ENCODE assay signal across 12 cellular contexts in genomic region chr11:82689347-82689746, GRCh38. TPM values are rescaled to one million over a fixed set of nuclear protein-coding genes. Genes with fewer than 3 reads are reported as not detected.
DNase-seq lines count a peak whose midpoint lies in the region; ATAC-seq and TF ChIP-seq lines count a peak whose summit lies in the region.
"Not testable (repeated sequence)": the region's sequence is repeated elsewhere in the genome, so short reads cannot be mapped to it uniquely, and the experiment has no call there.
"Had no signal": no experiment of that assay in that cellular context is flagged by ENCODE, and none has a peak within 500 bp of the region (broad histone marks: within the 10 kb centered on the region; RNA-seq: fewer than 3 reads in every experiment).

No MANE protein-coding gene starts in this region.

- H3K4me1 Mint-ChIP-seq in GM23338: not testable (repeated sequence)

- H3K36me3 ChIP-seq in GM23338 (ENCODE audit: insufficient read depth); hepatocyte (replicated peaks; ENCODE audit: insufficient read depth, low read depth): not testable (repeated sequence)

- not testable (repeated sequence) for H3K27me3 ChIP-seq in GM23338 (ENCODE audit: insufficient read depth); hepatocyte

- not testable (repeated sequence) for H3K9me2 ChIP-seq in GM23338 (ENCODE audit: insufficient read depth); hepatocyte (replicated peaks; ENCODE audit: insufficient read depth)

- H3K79me2 ChIP-seq in GM23338 (replicated peaks; ENCODE audit: insufficient read depth); hepatocyte: not testable (repeated sequence)

- not testable (repeated sequence) for H2AFZ ChIP-seq in GM23338, hepatocyte

- not testable (repeated sequence) for DNase-seq in AG10803 (ENCODE audit: low read depth); GM23338 (ENCODE audit: low spot score); LNCaP clone FGC (ENCODE audit: low read depth); astrocyte of the cerebellum (ENCODE audit: low read depth); epithelial cell of esophagus (ENCODE audit: low read depth); hepatocyte (ENCODE audit: low spot score); retinal pigment epithelial cell (ENCODE audit: low read depth)

- H3K4me2 ChIP-seq in GM23338: not testable (repeated sequence)
- peak overlapping the region; percentile 53 for H3K4me2 ChIP-seq in hepatocyte

- H4K20me1 ChIP-seq in GM23338 (replicated peaks; ENCODE audit: insufficient read depth); hepatocyte (ENCODE audit: insufficient read depth, poor library complexity, severe bottlenecking): not testable (repeated sequence)

- H3K9me3 ChIP-seq in hepatocyte (ENCODE audit: low read depth): not testable (repeated sequence)

- TF ChIP-seq CTCF in AG10803 (conservative IDR thresholded peaks at IDR 0.05; ENCODE audit: low read length); GM23338 (conservative IDR thresholded peaks at IDR 0.05; ENCODE audit: low read depth in 2 of 2); LNCaP clone FGC (IDR thresholded peaks at IDR 0.05; ENCODE audit: control insufficient read depth, extremely low read depth, insufficient read depth); astrocyte of the cerebellum (IDR thresholded peaks at IDR 0.05; ENCODE audit: low read depth, low read length, missing control alignments); epithelial cell of esophagus (IDR thresholded peaks at IDR 0.05; ENCODE audit: insufficient read depth, low read depth, low read length, missing control alignments); hepatocyte (IDR thresholded peaks at IDR 0.05; ENCODE audit: poor library complexity); retinal pigment epithelial cell (conservative IDR thresholded peaks at IDR 0.05; ENCODE audit: low read depth, low read length): not testable (repeated sequence)

- not testable (repeated sequence) for H3K4me1 ChIP-seq in GM23338 (ENCODE audit: insufficient read depth); hepatocyte (ENCODE audit: insufficient read depth)

- ATAC-seq in GM23338: not testable (repeated sequence)

- in situ Hi-C loops in astrocyte of the cerebellum (cut with HindIII; ENCODE audit: low sequenced_read_pairs): not testable (repeated sequence)

- H3F3A ChIP-seq in GM23338 (replicated peaks; ENCODE audit: low read depth): not testable (repeated sequence)

- H3K27ac Mint-ChIP-seq in GM23338: not testable (repeated sequence)

- H3K4me3 Mint-ChIP-seq in GM23338: peak overlapping the region; percentile 49; the same call in 2 of the 3 replicates

- not testable (repeated sequence) for H3K27me3 Mint-ChIP-seq in GM23338 (ENCODE audit: insufficient read depth, low read depth, poor library complexity)

- H3K36me3 Mint-ChIP-seq in GM23338 (ENCODE audit: low read depth): not testable (repeated sequence)

- 94% methylated on average over 16 of the region's 23 CpGs for WGBS in hepatocyte (ENCODE audit: low lambda C conversion rate, missing lambda C conversion rate)

- H3K9me3 Mint-ChIP-seq in GM23338: not testable (repeated sequence)

- peak overlapping the region; percentile 33; the same call in 1 of the 2 replicates for H3K4me3 ChIP-seq in AG10803 (ENCODE audit: low read length)
- not testable (repeated sequence) for H3K4me3 ChIP-seq in GM23338, hepatocyte
- H3K4me3 ChIP-seq in LNCaP clone FGC (ENCODE audit: low read depth, low read length): peak overlapping the region; percentile 38
- peak overlapping the region; percentile 27 for H3K4me3 ChIP-seq in astrocyte of the cerebellum (ENCODE audit: low read depth, low read length)
- H3K4me3 ChIP-seq in epithelial cell of esophagus (ENCODE audit: low read length): peak overlapping the region; percentile 34
- H3K4me3 ChIP-seq in retinal pigment epithelial cell (ENCODE audit: low read length): peak overlapping the region; percentile 42

- H3K27ac ChIP-seq in GM23338 (ENCODE audit: low read depth); hepatocyte: not testable (repeated sequence)

RNA-seq across cellular contexts. Expression of gene FAM181B, which starts 44.3 kb away (rescaled TPM):
- total RNA-seq in GM23338 (2014; rRNA removed; shearing (Covaris generic)): 0.87 and 1.5 TPM in 2 replicates
- polyA plus RNA-seq in GM23338 (2016; fragmentation: Nextera tagmentation; extraction: Ambion mirVana) (0.23 and 0.36 TPM in 2 replicates), hepatocyte (0.49 and 1.3 TPM in 2 replicates)
- 0.63 and 0.64 TPM in 2 replicates for total RNA-seq in hepatocyte
- total RNA-seq: A172, H4, HT-29, LHCN-M2, PC-3 had no signal
